In genomic region chr15:39471791-39472190, GRCh38 we compare ENCODE assay signal across 20 cellular contexts.
DNase-seq lines count a peak whose midpoint lies in the region; ATAC-seq and TF ChIP-seq lines count a peak whose summit lies in the region.
"Had no signal": no experiment of that assay in that cellular context is flagged by ENCODE, and none has a peak within 500 bp of the region (broad histone marks: within the 10 kb centered on the region; RNA-seq: fewer than 3 reads in every experiment).

No MANE protein-coding gene starts in this region.

- peak overlapping the region; percentile 71 for H3K27ac ChIP-seq in duodenal mucosa (ENCODE audit: low read depth, low read length)
- no peak overlapping the region for H3K27ac ChIP-seq in mesenchymal stem cell (ENCODE audit: low read length, poor library complexity, severe bottlenecking)
- peak overlapping the region in 4 of 5 donors; percentile 75 to 91 (median 86) for H3K27ac ChIP-seq in stomach
- H3K27ac ChIP-seq: C4-2B had no signal

- H3K27me3 Mint-ChIP-seq in HFFc6 (ENCODE audit: insufficient read depth), result no peaks in the 10 kb centered on the region; the same call in 1 of the 2 replicates
- H3K27me3 Mint-ChIP-seq in T-helper 17 cell, result peaks cover 17% of the 10 kb centered on the region
- H3K27me3 Mint-ChIP-seq in glutamatergic neuron (ENCODE audit: unreplicated experiment), result no peaks in the 10 kb centered on the region

- H3K4me1 Mint-ChIP-seq in HFFc6 (ENCODE audit: low read depth) (peaks cover 73% of the 10 kb centered on the region), T-helper 17 cell (no peaks in the 10 kb centered on the region), glutamatergic neuron (ENCODE audit: low read depth, unreplicated experiment) (peaks cover 5% of the 10 kb centered on the region)

- no peaks in the 10 kb centered on the region for H3K36me3 ChIP-seq in duodenal mucosa (ENCODE audit: control insufficient read depth in 1 of 2, insufficient read depth in 2 of 2, low read length in 2 of 2)
- H3K36me3 ChIP-seq in mesenchymal stem cell (ENCODE audit: control insufficient read depth in 1 of 2, insufficient read depth in 2 of 2, low read depth in 1 of 2, low read length in 2 of 2), result no peaks in the 10 kb centered on the region
- H3K36me3 ChIP-seq in stomach, result no peaks in the 10 kb centered on the region

- intact Hi-C loops in stomach (cut with DNase I; ENCODE audit: low total_unique reads), result no loop called here

- no peak overlapping the region for H2BK12ac ChIP-seq in mesenchymal stem cell (ENCODE audit: low read length in 2 of 2)

- TF ChIP-seq EP300 in stomach (IDR thresholded peaks at IDR 0.05), result no peak

- peak overlapping the region; percentile 98 for H3K27ac Mint-ChIP-seq in HFFc6
- H3K27ac Mint-ChIP-seq in T-helper 17 cell, result no peak overlapping the region
- H3K27ac Mint-ChIP-seq in glutamatergic neuron (ENCODE audit: unreplicated experiment), result no peak overlapping the region
- H3K27ac Mint-ChIP-seq: activated CD8-positive, alpha-beta T cell treated with anti-CD3 and anti-CD28 coated beads for 36 hours; IgD-negative memory B cell; natural killer cell treated with Interleukin-12 subunit alpha and Interleukin-12 subunit beta and Interleukin-15 and Interleukin-18, amount 100 ng/mL, for 72 hours had no signal

- H2AFZ ChIP-seq in mesenchymal stem cell (ENCODE audit: low read depth, low read length), result no peak overlapping the region

- H3K9ac ChIP-seq in duodenal mucosa (ENCODE audit: low read depth in 1 of 2, low read length in 2 of 2) (no peak overlapping the region), mesenchymal stem cell (ENCODE audit: low read length) (peak overlapping the region; percentile 84)

- no peak overlapping the region for H2BK120ac ChIP-seq in mesenchymal stem cell (ENCODE audit: low read depth, low read length)

- no peaks in the 10 kb centered on the region; the same call in 1 of the 2 replicates for H3K9me3 Mint-ChIP-seq in HFFc6
- no peaks in the 10 kb centered on the region for H3K9me3 Mint-ChIP-seq in glutamatergic neuron (ENCODE audit: unreplicated experiment)
- H3K9me3 Mint-ChIP-seq: activated CD8-positive, alpha-beta T cell treated with anti-CD3 and anti-CD28 coated beads for 36 hours; natural killer cell treated with Interleukin-12 subunit alpha and Interleukin-12 subunit beta and Interleukin-15 and Interleukin-18, amount 100 ng/mL, for 72 hours had no signal

- no peak overlapping the region for H3K4me3 Mint-ChIP-seq in HFFc6
- H3K4me3 Mint-ChIP-seq in T-helper 17 cell, result no peak overlapping the region
- H3K4me3 Mint-ChIP-seq in glutamatergic neuron (ENCODE audit: unreplicated experiment), result no peak overlapping the region
- H3K4me3 Mint-ChIP-seq: activated CD8-positive, alpha-beta T cell treated with anti-CD3 and anti-CD28 coated beads for 36 hours; IgD-negative memory B cell; natural killer cell treated with Interleukin-12 subunit alpha and Interleukin-12 subunit beta and Interleukin-15 and Interleukin-18, amount 100 ng/mL, for 72 hours had no signal

- H4K8ac ChIP-seq in mesenchymal stem cell (ENCODE audit: low read length), result no peak overlapping the region

- no peak overlapping the region for H3K4me2 ChIP-seq in mesenchymal stem cell (ENCODE audit: low read length, poor library complexity, severe bottlenecking)

- H3K9me3 ChIP-seq in duodenal mucosa (ENCODE audit: control insufficient read depth in 1 of 2, low read length in 2 of 2) (no peaks in the 10 kb centered on the region), mesenchymal stem cell (ENCODE audit: control insufficient read depth, low read length) (no peaks in the 10 kb centered on the region), stomach (no peaks in the 10 kb centered on the region), T-helper 17 cell (ENCODE audit: control insufficient read depth, low read length, poor library complexity, severe bottlenecking) (no peaks in the 10 kb centered on the region)

- H3K36me3 Mint-ChIP-seq in HFFc6 (ENCODE audit: low read depth) (peaks cover 12% of the 10 kb centered on the region), T-helper 17 cell (ENCODE audit: low read depth) (no peaks in the 10 kb centered on the region), glutamatergic neuron (ENCODE audit: unreplicated experiment) (no peaks in the 10 kb centered on the region)

- TF ChIP-seq POLR2A in stomach (IDR thresholded peaks at IDR 0.05), result no peak

- H3K27me3 ChIP-seq in duodenal mucosa (ENCODE audit: control insufficient read depth in 1 of 2, insufficient read depth in 2 of 2, low read length in 2 of 2), result no peaks in the 10 kb centered on the region
- no peaks in the 10 kb centered on the region for H3K27me3 ChIP-seq in mesenchymal stem cell (ENCODE audit: control insufficient read depth in 1 of 2, insufficient read depth in 1 of 2, low read length in 2 of 2)
- H3K27me3 ChIP-seq in stomach, result no peaks in the 10 kb centered on the region

- H3K4ac ChIP-seq in mesenchymal stem cell (ENCODE audit: low read depth in 1 of 2, low read length in 2 of 2), result no peak overlapping the region

- H3K4me3 ChIP-seq in duodenal mucosa (ENCODE audit: low read depth in 1 of 2, low read length in 2 of 2) (no peak overlapping the region), mesenchymal stem cell (ENCODE audit: insufficient read depth in 1 of 2, low read depth in 1 of 2, low read length in 2 of 2) (no peak overlapping the region), stomach (no peak overlapping the region)

- no peak overlapping the region for H3K23ac ChIP-seq in mesenchymal stem cell (ENCODE audit: low read length in 2 of 2)

- no peak for ATAC-seq in T-helper 17 cell
- ATAC-seq: activated CD8-positive, alpha-beta T cell treated with anti-CD3 and anti-CD28 coated beads for 36 hours; natural killer cell treated with Interleukin-12 subunit alpha and Interleukin-12 subunit beta and Interleukin-15 and Interleukin-18, amount 100 ng/mL, for 72 hours had no signal

- H3K4me1 ChIP-seq in duodenal mucosa (ENCODE audit: control insufficient read depth in 1 of 2, insufficient read depth in 2 of 2, low read length in 2 of 2) (peaks cover 5% of the 10 kb centered on the region in 2 donors), mesenchymal stem cell (ENCODE audit: control insufficient read depth, insufficient read depth, low read depth, low read length) (peaks cover 3% of the 10 kb centered on the region), stomach (peaks cover 3 to 18% (median 12%) of the 10 kb centered on the region in 4 donors)

- no peak overlapping the region for H2AK5ac ChIP-seq in mesenchymal stem cell (ENCODE audit: low read length, severe bottlenecking)

- H3K79me1 ChIP-seq in mesenchymal stem cell (replicated peaks; ENCODE audit: low read length, poor library complexity, severe bottlenecking), result no peaks in the 10 kb centered on the region

- no peak overlapping the region for H2BK5ac ChIP-seq in mesenchymal stem cell (ENCODE audit: low read depth, low read length, poor library complexity, severe bottlenecking)

- 100% methylated on average over 1 of the region's 1 CpG for WGBS in mesenchymal stem cell
- 73 to 91% (median 84%) methylated on average over 1 of the region's 1 CpG for WGBS in stomach, 5 donors

- no peak overlapping the region for H3K14ac ChIP-seq in mesenchymal stem cell (ENCODE audit: low read length in 2 of 2)

- DNase-seq in HFFc6 (no peak), mesenchymal stem cell (peak; percentile 52), stomach (no peak), T-helper 17 cell (no peak), NCI-H1436 treated with DMSO at 0.1 percent for 48 hours (lab: John Stamatoyannopoulos, UW) (no peak), NCI-H146 treated with DMSO at 0.1 percent for 48 hours (lab: John Stamatoyannopoulos, UW; ENCODE audit: unreplicated experiment) (no peak), glutamatergic neuron (no peak)
- DNase-seq: activated CD8-positive, alpha-beta T cell treated with anti-CD3 and anti-CD28 coated beads for 36 hours; activated T-cell treated with anti-CD3 and anti-CD28 coated beads, Interleukin-2, amount 50 U/mL, for 1 hour; central memory CD4-positive, alpha-beta T cell; NCI-H1436; NCI-H2171; NCI-H526 treated with DMSO at 0.1 percent for 48 hours; posterior cingulate gyrus; small intestine; stimulated activated CD4-positive, alpha-beta T cell treated with anti-CD3 and anti-CD28 coated beads, Interleukin-4, amount 100 ng/mL, for 24 hours had no signal

- H2BK15ac ChIP-seq in mesenchymal stem cell (ENCODE audit: low read depth, poor library complexity, severe bottlenecking), result no peak overlapping the region

- no peak overlapping the region for H4K91ac ChIP-seq in mesenchymal stem cell (ENCODE audit: low read length)

- H3K18ac ChIP-seq in mesenchymal stem cell (ENCODE audit: low read depth in 1 of 2, low read length in 2 of 2), result no peak overlapping the region

- no peak for TF ChIP-seq CTCF in HFFc6 (IDR thresholded peaks at IDR 0.05)
- TF ChIP-seq CTCF in stomach (IDR thresholded peaks at IDR 0.05), result no peak
- TF ChIP-seq CTCF in glutamatergic neuron (IDR thresholded peaks at IDR 0.05; ENCODE audit: partially characterized antibody, unreplicated experiment), result no peak
